10 cellular contexts compared by ENCODE assay signal in the genomic region with DNA sequence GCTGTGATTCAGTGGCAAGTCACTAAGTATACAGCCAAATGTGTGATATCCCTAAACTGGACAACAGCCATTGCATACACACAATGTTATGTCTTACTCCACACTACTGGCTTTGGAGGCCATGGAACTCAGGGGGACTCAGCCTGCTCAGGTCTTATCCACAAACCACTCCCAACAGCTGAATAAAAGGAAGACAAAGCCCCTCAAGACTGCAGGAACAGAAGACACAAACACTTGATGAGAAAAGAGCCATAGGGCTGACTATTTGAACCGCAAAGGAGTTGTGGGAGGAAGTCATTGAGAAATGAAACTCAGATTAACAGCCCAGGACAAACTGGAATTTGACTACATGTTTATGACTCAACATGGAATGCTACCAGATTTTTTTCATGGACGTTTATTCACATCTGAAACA. TPM values are rescaled to one million over a fixed set of nuclear protein-coding genes. Genes with fewer than 3 reads are reported as not detected.
A peak's percentile ranks its signal among the peaks of the same experiment; 100 is the strongest.
DNase-seq lines count a peak whose midpoint lies in the region; ATAC-seq and TF ChIP-seq lines count a peak whose summit lies in the region.
"Had no signal": no experiment of that assay in that cellular context is flagged by ENCODE, and none has a peak within 500 bp of the region (broad histone marks: within the 10 kb centered on the region; RNA-seq: fewer than 3 reads in every experiment).

No MANE protein-coding gene starts in this region.

- H3K27me3 Mint-ChIP-seq in chondrocyte (ENCODE audit: low read depth) (no peaks in the 10 kb centered on the region), natural killer cell (ENCODE audit: low read depth in 2 of 2) (no peaks in the 10 kb centered on the region)

- no peak overlapping the region for H3K27ac ChIP-seq in left ventricle myocardium inferior (replicated peaks)

- no peaks in the 10 kb centered on the region for H3K27me3 ChIP-seq in left ventricle myocardium inferior (ENCODE audit: low read depth)

- peak overlapping the region; percentile 28 for H3K4me3 Mint-ChIP-seq in chondrocyte (ENCODE audit: unreplicated experiment)
- peak overlapping the region; percentile 51 for H3K4me3 Mint-ChIP-seq in natural killer cell

- H3K4me3 ChIP-seq in left ventricle myocardium inferior = no peak overlapping the region

- H3K9me3 ChIP-seq in left ventricle myocardium inferior (replicated peaks) = no peaks in the 10 kb centered on the region

- intact Hi-C loops in natural killer cell (cut with micrococcal nuclease) (loop anchor here (10.0 kb wide), 1 partner anchor 50 kb away; no protein-coding TSS in a partner anchor), left ventricle myocardium inferior (cut with micrococcal nuclease) (no loop called here)

- H3K9me3 Mint-ChIP-seq in chondrocyte (ENCODE audit: low read depth) (no peaks in the 10 kb centered on the region), natural killer cell (peaks cover 0 to 5% of the 10 kb centered on the region in 2 donors)

- H3K36me3 Mint-ChIP-seq in chondrocyte (ENCODE audit: low read depth) = no peaks in the 10 kb centered on the region
- H3K36me3 Mint-ChIP-seq in natural killer cell = peaks cover 8% of the 10 kb centered on the region

- H3K36me3 ChIP-seq in left ventricle myocardium inferior = no peaks in the 10 kb centered on the region

- H3K4me1 Mint-ChIP-seq in chondrocyte (ENCODE audit: low read depth) (peaks cover 55% of the 10 kb centered on the region), natural killer cell (peaks cover 55 to 57% of the 10 kb centered on the region in 2 donors)

- H3K4me1 ChIP-seq in left ventricle myocardium inferior = peaks cover 17% of the 10 kb centered on the region

- H3K27ac Mint-ChIP-seq in chondrocyte (ENCODE audit: unreplicated experiment) (peak overlapping the region; percentile 95), natural killer cell (peak overlapping the region; percentile 95)

- DNase-seq in COLO829 (ENCODE audit: low spot score) (peak; percentile 21), NCI-H226 (peak; percentile 89), chondrocyte (ENCODE audit: low spot score) (no peak), natural killer cell (no peak), left ventricle myocardium inferior (no peak), 8988T (no peak), NCI-H2081 (lab: John Stamatoyannopoulos, UW) (no peak)
- DNase-seq: head of caudate nucleus, NCI-H2029 had no signal

- no peak for TF ChIP-seq CTCF in chondrocyte (IDR thresholded peaks at IDR 0.05)
- TF ChIP-seq CTCF in natural killer cell (IDR thresholded peaks at IDR 0.05) = no peak
- no peak for TF ChIP-seq CTCF in left ventricle myocardium inferior (IDR thresholded peaks at IDR 0.05; ENCODE audit: borderline replicate concordance)

- ATAC-seq in natural killer cell = no peak
- ATAC-seq in HG03135 (IDR thresholded peaks at IDR 0.05; ENCODE audit: unreplicated experiment) = no peak

RNA-seq across cellular contexts. Expression of gene PTGER2, which starts 40.9 kb away (rescaled TPM):
- total RNA-seq in chondrocyte = 1.7 to 3.8 TPM (median 2.5 TPM) in 3 replicates
- 10 to 100 TPM; 55.3 to 67.9 (median 60.6) TPM for total RNA-seq in natural killer cell
- total RNA-seq in left ventricle myocardium inferior = 0.60 TPM

Comparison
In these comparisons a context has a peak if more than half of its experiments do, and no peak if none do; other contexts are left out.
1. DNase-seq: peak in COLO829 (single experiment) and NCI-H226 (single experiment); none in chondrocyte (single experiment), natural killer cell (single experiment), left ventricle myocardium inferior (single experiment), 8988T (single experiment) and NCI-H2081 (0 of 2).
2. RNA of gene PTGER2, which starts 40.9 kb away (total RNA-seq): 55.3 to 67.9 TPM in natural killer cell; 1.7 to 3.8 TPM in chondrocyte and 0.60 TPM in left ventricle myocardium inferior (single experiment); every median in the first group is over 10 times any median in the second.